In genomic region chr1:99808391-99809115, GRCh38 we compare ENCODE assay signal across 8 cellular contexts. TPM values are rescaled to one million over a fixed set of nuclear protein-coding genes. Genes with fewer than 3 reads are reported as not detected.
DNase-seq lines count a peak whose midpoint lies in the region; FAIRE-seq and TF ChIP-seq lines count a peak whose summit lies in the region.

No MANE protein-coding gene starts in this region.

- FAIRE-seq in small intestine (lab: Jason Lieb, UNC): peak; percentile 76

- POLR2A ChIA-PET in OCI-LY7 (lab: Charles Lee): interaction anchor here (1.1 kb wide), 1 partner anchor 42 kb away, joined by 3 read pairs; the partner anchor contains the start of gene AGL

- H3K9me3 ChIP-seq in OCI-LY7 (ENCODE audit: low read length) (no peaks in the 10 kb centered on the region), small intestine (ENCODE audit: control insufficient read depth, low read depth) (no peaks in the 10 kb centered on the region)

- H3K27ac ChIP-seq in OCI-LY7 (ENCODE audit: low read depth, low read length, poor library complexity, severe bottlenecking) (no peak overlapping the region), brain microvascular endothelial cell (no peak overlapping the region), small intestine (ENCODE audit: low read depth in 1 of 2, low read length in 1 of 2) (peak overlapping the region in 1 of 2 donors; percentile 50)

- TF ChIP-seq CTCF in OCI-LY7 (conservative IDR thresholded peaks at IDR 0.05; ENCODE audit: low read length) (peak; percentile 87), brain microvascular endothelial cell (IDR thresholded peaks at IDR 0.05; ENCODE audit: low read depth, low read length, missing control alignments) (peak; percentile 42)

- H3K4me2 ChIP-seq in OCI-LY7 (ENCODE audit: low read length): peak overlapping the region; percentile 53

- H3K9me2 ChIP-seq in OCI-LY7 (ENCODE audit: insufficient read depth, low read length): no peaks in the 10 kb centered on the region

- DNase-seq in A172 (ENCODE audit: low spot score): peak; percentile 84
- peak; percentile 90 for DNase-seq in GM03348 (ENCODE audit: low spot score)
- peak; percentile 93 for DNase-seq in HCEC 1CT
- peak; percentile 92 to 95 for DNase-seq in Kasumi-1 (lab: John Stamatoyannopoulos, UW)
- peak; percentile 84 for DNase-seq in OCI-LY7 (ENCODE audit: low spot score)
- DNase-seq in brain microvascular endothelial cell: peak; percentile 88
- DNase-seq in iPS-NIHi11 (ENCODE audit: low spot score): peak; percentile 71
- DNase-seq in small intestine: peak; percentile 77

- H3K36me3 ChIP-seq in OCI-LY7 (ENCODE audit: insufficient read depth, low read length): no peaks in the 10 kb centered on the region
- H3K36me3 ChIP-seq in brain microvascular endothelial cell (replicated peaks): no peaks in the 10 kb centered on the region
- no peaks in the 10 kb centered on the region for H3K36me3 ChIP-seq in small intestine (ENCODE audit: control insufficient read depth in 2 of 2, insufficient read depth in 2 of 2, low read length in 2 of 2)

- H3K27me3 ChIP-seq in brain microvascular endothelial cell (replicated peaks): peaks cover 2% of the 10 kb centered on the region
- peaks cover 0 to 3% of the 10 kb centered on the region in 2 donors for H3K27me3 ChIP-seq in small intestine (ENCODE audit: control insufficient read depth in 2 of 2, insufficient read depth in 2 of 2, low read length in 2 of 2)

- intact Hi-C loops in OCI-LY7 (cut with micrococcal nuclease; ENCODE audit: unreplicated experiment): loop anchor here (1.0 to 5.0 kb wide), 6 partner anchors 164 to 1058 kb away; partner anchors contain the start of gene CDC14A

- H4K20me1 ChIP-seq in OCI-LY7 (ENCODE audit: insufficient read depth, low read length): no peaks in the 10 kb centered on the region

- BruUV-seq in OCI-LY7 (replicated peaks; lab: Mats Ljungman, UMichigan): no TSS peak

- CTCF ChIA-PET in OCI-LY7 (lab: Charles Lee; ENCODE audit: unreplicated experiment): no interaction called here

- in situ Hi-C loops in brain microvascular endothelial cell (cut with HindIII; ENCODE audit: low pct_ligation_motif_present, low sequenced_read_pairs): no loop called here

- peak overlapping the region; percentile 60; the same call in 1 of the 2 replicates for H2AFZ ChIP-seq in OCI-LY7 (ENCODE audit: low read length)

- 14 to 18% (median 14%) methylated on average over 7 of the region's 7 CpGs for WGBS in small intestine, 3 donors

- H3K4me3 ChIP-seq in OCI-LY7 (ENCODE audit: low read depth, low read length, poor library complexity, severe bottlenecking): no peak overlapping the region
- H3K4me3 ChIP-seq in brain microvascular endothelial cell (ENCODE audit: low read depth, low read length): no peak overlapping the region
- no peak overlapping the region for H3K4me3 ChIP-seq in small intestine (ENCODE audit: low read depth in 1 of 2, low read length in 2 of 2)

- no peaks in the 10 kb centered on the region for H3K79me2 ChIP-seq in OCI-LY7 (ENCODE audit: insufficient read depth, low read depth, low read length)

- H3K4me1 ChIP-seq in OCI-LY7 (ENCODE audit: insufficient read depth, low read length, poor library complexity, severe bottlenecking) (peaks cover 5% of the 10 kb centered on the region), small intestine (ENCODE audit: control insufficient read depth in 2 of 2, insufficient read depth in 1 of 2, low read depth in 1 of 2, low read length in 1 of 2) (no peaks in the 10 kb centered on the region)

RNA-seq across cellular contexts. Expression of gene AGL, which starts 41.6 kb away (rescaled TPM):
- total RNA-seq in A172 (2014; rRNA removed; shearing (Covaris generic)): 8.5 and 8.8 TPM in 2 replicates
- total RNA-seq in OCI-LY7 (2014; rRNA removed; shearing (Covaris generic)): 11.6 and 12.2 TPM in 2 replicates
- 20.6 and 22.5 TPM in 2 replicates for total RNA-seq in OCI-LY7 (2022)
- 1 to 10 TPM; 5.9 to 8.5 (median 7.8) TPM for polyA plus RNA-seq in small intestine

RNA-seq across cellular contexts. Expression of gene FRRS1, which starts 42.1 kb away (rescaled TPM):
- 2.8 and 4.8 TPM in 2 replicates for total RNA-seq in A172 (2014; rRNA removed; shearing (Covaris generic))
- 3.4 and 4.5 TPM in 2 replicates for total RNA-seq in OCI-LY7 (2014; rRNA removed; shearing (Covaris generic))
- total RNA-seq in OCI-LY7 (2022): 6.5 and 7.2 TPM in 2 replicates
- polyA plus RNA-seq in small intestine: 1 to 10 TPM in 1 of 3 donors, under 1 TPM in 2; 0.45 to 2.5 (median 0.81) TPM
